8 cellular contexts compared by ENCODE assay signal in the genomic region with DNA sequence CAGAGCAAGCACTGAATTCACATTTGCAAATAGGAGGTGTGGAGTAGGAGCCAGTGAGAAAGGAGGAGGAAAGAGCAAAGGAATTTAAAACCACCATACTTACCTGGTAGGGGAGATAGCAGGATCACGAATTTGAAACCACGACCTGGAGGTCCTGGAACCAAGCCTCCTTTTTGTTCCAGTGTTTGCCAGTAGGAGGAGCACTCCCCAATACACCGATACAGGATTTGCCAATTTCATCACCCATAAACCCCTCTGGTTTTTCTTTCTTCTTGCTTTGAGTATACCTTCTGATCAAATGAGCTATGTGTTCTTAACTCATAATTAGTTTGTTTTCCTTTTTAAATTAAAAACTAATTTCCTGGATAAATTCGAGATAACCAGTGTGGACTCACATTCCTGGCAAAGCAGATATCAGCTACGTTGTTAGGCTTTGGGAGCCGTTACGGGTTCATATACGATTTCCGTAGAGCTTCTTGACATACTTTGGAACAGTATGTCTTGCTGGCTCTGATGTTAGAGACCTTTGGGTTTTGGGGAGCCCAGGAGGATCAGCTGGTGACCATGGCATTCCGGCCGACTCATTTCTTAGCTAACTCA. TPM values are rescaled to one million over a fixed set of nuclear protein-coding genes. Genes with fewer than 3 reads are reported as not detected.
DNase-seq lines count a peak whose midpoint lies in the region; ATAC-seq and TF ChIP-seq lines count a peak whose summit lies in the region.

No MANE protein-coding gene starts in this region.

- ATAC-seq in memory B cell (ENCODE audit: low read depth) (no peak), sciatic nerve (no peak), GM21515 (IDR thresholded peaks at IDR 0.05; ENCODE audit: unreplicated experiment) (no peak)

- no peak overlapping the region for H3K27ac Mint-ChIP-seq in memory B cell

- no peak overlapping the region for H3K4me3 Mint-ChIP-seq in memory B cell

- peaks cover 3% of the 10 kb centered on the region for H3K36me3 Mint-ChIP-seq in memory B cell

- H3K4me1 Mint-ChIP-seq in memory B cell: no peaks in the 10 kb centered on the region

- TF ChIP-seq CTCF in LNCaP clone FGC (IDR thresholded peaks at IDR 0.05; ENCODE audit: control insufficient read depth, extremely low read depth, insufficient read depth): peak; percentile 51

- DNase-seq in CMK (ENCODE audit: low read depth) (peak; percentile 20), LNCaP clone FGC (ENCODE audit: low read depth) (no peak), memory B cell (ENCODE audit: low spot score in 2 of 2) (peak; percentile 3 to 13), NCI-H1930 (lab: John Stamatoyannopoulos, UW) (no peak), T1000 (lab: John Stamatoyannopoulos, UW) (no peak), sciatic nerve (ENCODE audit: low spot score) (no peak)
- DNase-seq in activated naive CD4-positive, alpha-beta T cell treated with anti-CD3 and anti-CD28 coated beads, Interleukin-2, amount 50 U/mL, for 16 hours: peak; percentile 18

- H3K27me3 Mint-ChIP-seq in memory B cell: peaks cover 8% of the 10 kb centered on the region

- intact Hi-C loops in sciatic nerve (cut with DNase I): no loop called here

- no peak overlapping the region for H3K4me3 ChIP-seq in LNCaP clone FGC (ENCODE audit: low read depth, low read length)

- peaks cover 8% of the 10 kb centered on the region for H3K9me3 Mint-ChIP-seq in memory B cell

RNA-seq across cellular contexts. Expression of a gene that starts 22.7 kb away (rescaled TPM):
- not detected for total RNA-seq in sciatic nerve

RNA-seq across cellular contexts. Expression of a gene that starts 53.6 kb away (rescaled TPM):
- total RNA-seq in sciatic nerve: 16.4 TPM

Comparison
In these comparisons a context has a peak if more than half of its experiments do, and no peak if none do; other contexts are left out.
1. DNase-seq: peak in CMK (single experiment), activated naive CD4-positive, alpha-beta T cell treated with anti-CD3 and anti-CD28 coated beads, Interleukin-2, amount 50 U/mL, for 16 hours (single experiment) and memory B cell (2 of 2); none in LNCaP clone FGC (single experiment), NCI-H1930 (0 of 2), T1000 (single experiment) and sciatic nerve (single experiment).